Comparison of ENCODE assay signal across 27 cellular contexts in the genomic region with DNA sequence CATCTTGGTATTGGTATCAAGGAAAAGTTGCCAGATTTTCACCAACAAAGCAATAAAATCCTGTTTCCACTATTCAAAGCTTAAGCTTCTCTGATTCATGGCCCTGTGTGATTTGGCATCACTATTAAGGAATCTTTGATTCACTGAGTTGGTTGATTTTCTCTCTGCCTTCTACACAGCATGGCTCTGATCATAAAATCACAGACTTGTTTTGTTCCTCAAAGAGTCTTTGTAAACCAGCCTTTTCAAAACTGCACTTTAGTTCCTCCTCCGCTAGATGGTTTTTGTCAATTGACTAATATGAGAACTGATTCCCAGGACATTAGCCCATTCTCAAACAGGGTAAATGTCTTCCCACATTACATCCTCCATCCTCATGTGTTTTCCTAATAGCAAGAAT.
"Had no signal": no experiment of that assay in that cellular context is flagged by ENCODE, and none has a peak within 500 bp of the region (broad histone marks: within the 10 kb centered on the region; RNA-seq: fewer than 3 reads in every experiment).

No MANE protein-coding gene starts in this region.

- H3K4me1 Mint-ChIP-seq: activated CD4-positive, alpha-beta memory T cell treated with anti-CD3 and anti-CD28 coated beads, Interleukin-2, amount 10 ng/mL, durations not matched to agents 7 days and 5 days; activated CD4-positive, alpha-beta T cell treated with anti-CD3 and anti-CD28 coated beads, Interleukin-2, amount 10 ng/mL, durations not matched to agents 7 days and 5 days; activated naive CD4-positive, alpha-beta T cell treated with anti-CD3 and anti-CD28 coated beads, Interleukin-2, amount 50 U/mL, for 24 hours; activated naive CD8-positive, alpha-beta T cell treated with anti-CD3 and anti-CD28 coated beads for 36 hours; activated naive CD8-positive, alpha-beta T cell treated with anti-CD3 and anti-CD28 coated beads, Interleukin-2, amount 50 U/mL, for 24 hours; WTC11 had no signal

- H3K27me3 Mint-ChIP-seq: activated CD4-positive, alpha-beta memory T cell treated with anti-CD3 and anti-CD28 coated beads, Interleukin-2, amount 10 ng/mL, durations not matched to agents 7 days and 5 days; activated CD4-positive, alpha-beta T cell treated with anti-CD3 and anti-CD28 coated beads, Interleukin-2, amount 10 ng/mL, durations not matched to agents 7 days and 5 days; activated naive CD8-positive, alpha-beta T cell treated with anti-CD3 and anti-CD28 coated beads for 36 hours; activated naive CD8-positive, alpha-beta T cell treated with anti-CD3 and anti-CD28 coated beads, Interleukin-2, amount 50 U/mL, for 24 hours; effector memory CD8-positive, alpha-beta T cell had no signal

- ATAC-seq: activated naive CD8-positive, alpha-beta T cell treated with anti-CD3 and anti-CD28 coated beads, Interleukin-2, amount 50 U/mL, for 24 hours; body of pancreas; effector memory CD8-positive, alpha-beta T cell; heart left ventricle; WTC11 had no signal

- H3K27ac Mint-ChIP-seq: activated CD4-positive, alpha-beta memory T cell treated with anti-CD3 and anti-CD28 coated beads, Interleukin-2, amount 10 ng/mL, durations not matched to agents 7 days and 5 days; activated CD4-positive, alpha-beta T cell treated with anti-CD3 and anti-CD28 coated beads, Interleukin-2, amount 10 ng/mL, durations not matched to agents 7 days and 5 days; activated naive CD4-positive, alpha-beta T cell treated with anti-CD3 and anti-CD28 coated beads for 36 hours; activated naive CD4-positive, alpha-beta T cell treated with anti-CD3 and anti-CD28 coated beads, Interleukin-2, amount 50 U/mL, for 24 hours; activated naive CD8-positive, alpha-beta T cell treated with anti-CD3 and anti-CD28 coated beads for 36 hours; activated naive CD8-positive, alpha-beta T cell treated with anti-CD3 and anti-CD28 coated beads, Interleukin-2, amount 50 U/mL, for 24 hours; activated T-helper 1 cell treated with anti-CD3 and anti-CD28 coated beads, Interleukin-12 subunit alpha, Interleukin-12 subunit beta, Interleukin-2, Interleukin-4 antibody, amounts not matched to agents 30 ng/mL and 10 ng/mL and 1 ng/mL, durations not matched to agents 14 hours and 24 hours and 36 hours; activated T-helper 2 cell treated with anti-CD3 and anti-CD28 coated beads, Interferon-gamma antibody, Interleukin-2, Interleukin-4, amounts not matched to agents 10 μg/mL and 5 μg/mL and 100 μg/mL, durations not matched to agents 14 hours and 24 hours and 36 hours; effector memory CD8-positive, alpha-beta T cell; WTC11 had no signal

- H3K9me3 Mint-ChIP-seq: activated naive CD4-positive, alpha-beta T cell treated with anti-CD3 and anti-CD28 coated beads for 36 hours; activated naive CD8-positive, alpha-beta T cell treated with anti-CD3 and anti-CD28 coated beads for 36 hours had no signal

- H3K36me3 Mint-ChIP-seq: activated naive CD4-positive, alpha-beta T cell treated with anti-CD3 and anti-CD28 coated beads, Interleukin-2, amount 50 U/mL, for 24 hours; activated naive CD8-positive, alpha-beta T cell treated with anti-CD3 and anti-CD28 coated beads for 36 hours had no signal

- DNase-seq: activated CD4-positive, alpha-beta memory T cell treated with anti-CD3 and anti-CD28 coated beads, Interleukin-2, amount 10 ng/mL, durations not matched to agents 7 days and 5 days; activated CD4-positive, alpha-beta T cell treated with anti-CD3 and anti-CD28 coated beads for 1 hour; activated CD4-positive, alpha-beta T cell treated with anti-CD3 and anti-CD28 coated beads for 4 hours; activated CD4-positive, alpha-beta T cell treated with anti-CD3 and anti-CD28 coated beads, Interleukin-2, amount 10 ng/mL, durations not matched to agents 7 days and 5 days; activated CD4-positive, alpha-beta T cell treated with anti-CD3 and anti-CD28 coated beads, Interleukin-2, amount 50 U/mL, for 4 hours; activated effector memory CD4-positive, alpha-beta T cell treated with anti-CD3 and anti-CD28 coated beads, Interleukin-2, amount 50 U/mL, for 16 hours; activated naive CD4-positive, alpha-beta T cell treated with anti-CD3 and anti-CD28 coated beads for 36 hours; activated naive CD8-positive, alpha-beta T cell treated with anti-CD3 and anti-CD28 coated beads for 36 hours; activated naive CD8-positive, alpha-beta T cell treated with anti-CD3 and anti-CD28 coated beads, Interleukin-2, amount 50 U/mL, for 24 hours; activated T-cell treated with anti-CD3 and anti-CD28 coated beads, Interleukin-2, amount 50 U/mL, for 48 hours; adrenal gland; amygdala; aorta; body of pancreas; caudate nucleus; cortex of kidney; dermis blood vessel endothelial cell; effector CD4-positive, alpha-beta T cell; effector memory CD8-positive, alpha-beta T cell; foreskin fibroblast; glutamatergic neuron; heart left ventricle; T-helper 2 cell had no signal

- H3K4me3 Mint-ChIP-seq: activated CD4-positive, alpha-beta memory T cell treated with anti-CD3 and anti-CD28 coated beads, Interleukin-2, amount 10 ng/mL, durations not matched to agents 7 days and 5 days; activated CD4-positive, alpha-beta T cell treated with anti-CD3 and anti-CD28 coated beads, Interleukin-2, amount 10 ng/mL, durations not matched to agents 7 days and 5 days; activated naive CD4-positive, alpha-beta T cell treated with anti-CD3 and anti-CD28 coated beads for 36 hours; activated naive CD4-positive, alpha-beta T cell treated with anti-CD3 and anti-CD28 coated beads, Interleukin-2, amount 50 U/mL, for 24 hours; activated naive CD8-positive, alpha-beta T cell treated with anti-CD3 and anti-CD28 coated beads for 36 hours; activated naive CD8-positive, alpha-beta T cell treated with anti-CD3 and anti-CD28 coated beads, Interleukin-2, amount 50 U/mL, for 24 hours; activated T-helper 1 cell treated with anti-CD3 and anti-CD28 coated beads, Interleukin-12 subunit alpha, Interleukin-12 subunit beta, Interleukin-2, Interleukin-4 antibody, amounts not matched to agents 30 ng/mL and 10 ng/mL and 1 ng/mL, durations not matched to agents 14 hours and 24 hours and 36 hours; effector memory CD8-positive, alpha-beta T cell; WTC11 had no signal
